ENCODE assay signal across 14 cellular contexts in genomic region chr3:185649414-185649813, GRCh38.
"Had no signal": no experiment of that assay in that cellular context is flagged by ENCODE, and none has a peak within 500 bp of the region (broad histone marks: within the 10 kb centered on the region; RNA-seq: fewer than 3 reads in every experiment).

No MANE protein-coding gene starts in this region.

- H3K27ac ChIP-seq: thyroid gland, WERI-Rb-1 had no signal

- ATAC-seq: activated T-cell treated with anti-CD3 and anti-CD28 coated beads, Interleukin-2, amount 50 U/mL, for 4 hours; left ventricle myocardium superior; SK-N-SH treated with all-trans-retinoic acid at 6 μM for 48 hours had no signal

- H3K9me3 Mint-ChIP-seq: activated CD4-positive, alpha-beta memory T cell treated with anti-CD3 and anti-CD28 coated beads for 36 hours; activated T-cell treated with anti-CD3 and anti-CD28 coated beads, Interleukin-2, amount 50 U/mL, for 4 hours; endodermal cell; nephron progenitor cell; stimulated activated effector memory CD8-positive, alpha-beta T cell treated with anti-CD3 and anti-CD28 coated beads, Interleukin-12 subunit alpha, Interleukin-12 subunit beta, amount 100 ng/mL, for 72 hours had no signal

- H3K4me1 Mint-ChIP-seq: stimulated activated effector memory CD8-positive, alpha-beta T cell treated with anti-CD3 and anti-CD28 coated beads, Interleukin-12 subunit alpha, Interleukin-12 subunit beta, amount 100 ng/mL, for 72 hours had no signal

- H3K9me3 ChIP-seq: thyroid gland had no signal

- H3K4me3 Mint-ChIP-seq: activated CD4-positive, alpha-beta memory T cell treated with anti-CD3 and anti-CD28 coated beads for 36 hours; activated T-cell treated with anti-CD3 and anti-CD28 coated beads, Interleukin-2, amount 50 U/mL, for 4 hours; endodermal cell; nephron progenitor cell; stimulated activated effector memory CD8-positive, alpha-beta T cell treated with anti-CD3 and anti-CD28 coated beads, Interleukin-12 subunit alpha, Interleukin-12 subunit beta, amount 100 ng/mL, for 72 hours had no signal

- H3K4me1 ChIP-seq: thyroid gland had no signal

- DNase-seq: activated CD4-positive, alpha-beta memory T cell treated with anti-CD3 and anti-CD28 coated beads for 36 hours; activated effector memory CD4-positive, alpha-beta T cell treated with Interleukin-2 at 50 U/mL for 16 hours; activated naive CD4-positive, alpha-beta T cell treated with anti-CD3 and anti-CD28 coated beads, Interleukin-2, amount 50 U/mL, for 16 hours; activated T-cell treated with anti-CD3 and anti-CD28 coated beads, Interleukin-2, amount 50 U/mL, for 4 hours; amniotic stem cell; erythroblast; left ventricle myocardium superior; mesendoderm; nephron progenitor cell; thyroid gland; WERI-Rb-1 had no signal

- H3K27me3 ChIP-seq: thyroid gland had no signal

- H3K4me3 ChIP-seq: thyroid gland had no signal

- H3K36me3 Mint-ChIP-seq: activated CD4-positive, alpha-beta memory T cell treated with anti-CD3 and anti-CD28 coated beads for 36 hours; stimulated activated effector memory CD8-positive, alpha-beta T cell treated with anti-CD3 and anti-CD28 coated beads, Interleukin-12 subunit alpha, Interleukin-12 subunit beta, amount 100 ng/mL, for 72 hours had no signal

- H3K27ac Mint-ChIP-seq: activated CD4-positive, alpha-beta memory T cell treated with anti-CD3 and anti-CD28 coated beads for 36 hours; endodermal cell; stimulated activated effector memory CD8-positive, alpha-beta T cell treated with anti-CD3 and anti-CD28 coated beads, Interleukin-12 subunit alpha, Interleukin-12 subunit beta, amount 100 ng/mL, for 72 hours had no signal
